ENCODE assay signal across 25 cellular contexts in the genomic region with DNA sequence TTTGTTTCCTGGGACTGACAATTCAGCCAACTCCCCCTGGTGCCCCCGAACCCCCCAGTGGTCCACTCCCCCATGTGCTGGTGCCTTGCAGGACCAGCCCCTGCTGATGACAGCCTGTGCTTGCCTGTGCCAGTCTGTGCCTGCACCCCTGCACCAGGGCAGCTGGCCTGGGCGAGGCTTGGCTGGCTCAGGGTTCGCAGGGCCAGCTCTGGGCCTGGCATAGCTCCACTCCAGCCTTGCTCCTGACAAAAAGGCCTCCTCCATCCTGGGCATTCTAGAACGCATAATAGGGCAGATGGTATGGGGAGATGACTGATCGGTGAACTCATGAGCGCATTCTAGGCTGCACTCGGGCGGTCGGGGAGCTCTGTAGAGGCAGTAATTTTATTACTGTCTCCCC. TPM values are rescaled to one million over a fixed set of nuclear protein-coding genes. Genes with fewer than 3 reads are reported as not detected.
A peak's percentile ranks its signal among the peaks of the same experiment; 100 is the strongest.
DNase-seq lines count a peak whose midpoint lies in the region; ATAC-seq lines count a peak whose summit lies in the region.
"Had no signal": no experiment of that assay in that cellular context is flagged by ENCODE, and none has a peak within 500 bp of the region (broad histone marks: within the 10 kb centered on the region; RNA-seq: fewer than 3 reads in every experiment).

No MANE protein-coding gene starts in this region.

- no peak overlapping the region for H3K27ac Mint-ChIP-seq in activated T-cell treated with anti-CD3 and anti-CD28 coated beads, Interleukin-2, amount 50 U/mL, for 24 hours
- H3K27ac Mint-ChIP-seq: activated CD4-positive, alpha-beta T cell treated with anti-CD3 and anti-CD28 coated beads for 36 hours; activated naive CD8-positive, alpha-beta T cell treated with anti-CD3 and anti-CD28 coated beads, Interleukin-2, amount 50 U/mL, for 24 hours; effector memory CD8-positive, alpha-beta T cell; T-helper 2 cell treated with Interferon-gamma antibody and Interleukin-4, amounts not matched to agents 5 μg/mL and 100 μg/mL, for 36 hours had no signal

- DNase-seq in NCI-H446 (lab: John Stamatoyannopoulos, UW) (peak; percentile 92 to 98), cerebellum (ENCODE audit: low spot score) (peak; percentile 87), left lobe of liver (ENCODE audit: low spot score) (peak; percentile 68), superior temporal gyrus (ENCODE audit: extremely low spot score) (peak; percentile 93), posterior vena cava (ENCODE audit: low spot score) (no peak)
- DNase-seq in activated T-cell treated with anti-CD3 and anti-CD28 coated beads, Interleukin-2, amount 50 U/mL, for 24 hours = no peak
- DNase-seq: activated CD4-positive, alpha-beta T cell treated with anti-CD3 and anti-CD28 coated beads for 36 hours; activated CD8-positive, alpha-beta memory T cell treated with anti-CD3 and anti-CD28 coated beads for 24 hours; activated naive CD8-positive, alpha-beta T cell treated with anti-CD3 and anti-CD28 coated beads, Interleukin-2, amount 50 U/mL, for 24 hours; activated T-cell treated with anti-CD3 and anti-CD28 coated beads, Interleukin-2, amount 50 U/mL, for 1 hour; brain microvascular endothelial cell; Calu3; effector memory CD8-positive, alpha-beta T cell; erythroblast; Kasumi-1; naive B cell; NCI-H1436 treated with DMSO at 0.1 percent for 48 hours; NCI-H510A treated with DMSO at 0.1 percent for 48 hours; NK-92 treated with Interleukin-12 subunit alpha and Interleukin-12 subunit beta, amount 100 ng/mL, for 24 hours; PC-9; upper lobe of left lung had no signal

- no peaks in the 10 kb centered on the region for H3K36me3 Mint-ChIP-seq in activated T-cell treated with anti-CD3 and anti-CD28 coated beads, Interleukin-2, amount 50 U/mL, for 24 hours (ENCODE audit: low read depth)
- H3K36me3 Mint-ChIP-seq: naive B cell had no signal

- no peak overlapping the region for H3K4me3 Mint-ChIP-seq in activated T-cell treated with anti-CD3 and anti-CD28 coated beads, Interleukin-2, amount 50 U/mL, for 24 hours
- H3K4me3 Mint-ChIP-seq: activated CD4-positive, alpha-beta T cell treated with anti-CD3 and anti-CD28 coated beads for 36 hours; activated naive CD8-positive, alpha-beta T cell treated with anti-CD3 and anti-CD28 coated beads, Interleukin-2, amount 50 U/mL, for 24 hours; effector memory CD8-positive, alpha-beta T cell; T-helper 2 cell treated with Interferon-gamma antibody and Interleukin-4, amounts not matched to agents 5 μg/mL and 100 μg/mL, for 36 hours had no signal

- peak; percentile 77 for ATAC-seq in left lobe of liver
- ATAC-seq in HG03520 (IDR thresholded peaks at IDR 0.05; ENCODE audit: unreplicated experiment) = no peak
- ATAC-seq: activated CD4-positive, alpha-beta T cell treated with anti-CD3 and anti-CD28 coated beads for 36 hours; activated naive CD8-positive, alpha-beta T cell treated with anti-CD3 and anti-CD28 coated beads, Interleukin-2, amount 50 U/mL, for 24 hours; effector memory CD8-positive, alpha-beta T cell; Right ventricle myocardium inferior had no signal

- intact Hi-C loops in posterior vena cava (cut with DNase I) = no loop called here

- no peaks in the 10 kb centered on the region for H3K9me3 Mint-ChIP-seq in activated T-cell treated with anti-CD3 and anti-CD28 coated beads, Interleukin-2, amount 50 U/mL, for 24 hours
- H3K9me3 Mint-ChIP-seq: activated naive CD8-positive, alpha-beta T cell treated with anti-CD3 and anti-CD28 coated beads, Interleukin-2, amount 50 U/mL, for 24 hours; effector memory CD8-positive, alpha-beta T cell; naive B cell; T-helper 2 cell treated with Interferon-gamma antibody and Interleukin-4, amounts not matched to agents 5 μg/mL and 100 μg/mL, for 36 hours had no signal

- peaks cover 36% of the 10 kb centered on the region for H3K27me3 Mint-ChIP-seq in activated T-cell treated with anti-CD3 and anti-CD28 coated beads, Interleukin-2, amount 50 U/mL, for 24 hours

- H3K4me1 Mint-ChIP-seq in activated T-cell treated with anti-CD3 and anti-CD28 coated beads, Interleukin-2, amount 50 U/mL, for 24 hours (ENCODE audit: low read depth) = no peaks in the 10 kb centered on the region
- H3K4me1 Mint-ChIP-seq: activated CD4-positive, alpha-beta T cell treated with anti-CD3 and anti-CD28 coated beads for 36 hours; activated naive CD8-positive, alpha-beta T cell treated with anti-CD3 and anti-CD28 coated beads, Interleukin-2, amount 50 U/mL, for 24 hours had no signal

RNA-seq across cellular contexts. Expression of a gene that starts 5.4 kb away (rescaled TPM):
- total RNA-seq in cerebellum = 47.4 TPM
- total RNA-seq in left lobe of liver = 0.13 TPM
- total RNA-seq in posterior vena cava = under 1 TPM; 0.14 to 0.28 TPM
- total RNA-seq: activated CD4-positive, alpha-beta T cell treated with anti-CD3 and anti-CD28 coated beads for 36 hours; Calu3; mesenteric fat pad; PC-9; upper lobe of left lung had no signal

RNA-seq across cellular contexts. Expression of a gene that starts 35.9 kb away (rescaled TPM):
- 3.4 TPM for total RNA-seq in cerebellum
- total RNA-seq in left lobe of liver = 2.2 TPM
- 1 to 10 TPM; 1.4 to 1.5 TPM for total RNA-seq in posterior vena cava

Comparison
In these comparisons a context has a peak if more than half of its experiments do, and no peak if none do; other contexts are left out.
1. DNase-seq: peak in NCI-H446 (2 of 2), cerebellum (single experiment), left lobe of liver (single experiment) and superior temporal gyrus (single experiment); none in activated T-cell treated with anti-CD3 and anti-CD28 coated beads, Interleukin-2, amount 50 U/mL, for 24 hours (single experiment) and posterior vena cava (single experiment).
2. RNA of a gene that starts 5.4 kb away (total RNA-seq): 47.4 TPM in cerebellum (single experiment); 0.14 to 0.28 TPM in posterior vena cava and 0.13 TPM in left lobe of liver (single experiment); every median in the first group is over 10 times any median in the second.